Comparison of ENCODE assay signal across 25 cellular contexts in the genomic region with DNA sequence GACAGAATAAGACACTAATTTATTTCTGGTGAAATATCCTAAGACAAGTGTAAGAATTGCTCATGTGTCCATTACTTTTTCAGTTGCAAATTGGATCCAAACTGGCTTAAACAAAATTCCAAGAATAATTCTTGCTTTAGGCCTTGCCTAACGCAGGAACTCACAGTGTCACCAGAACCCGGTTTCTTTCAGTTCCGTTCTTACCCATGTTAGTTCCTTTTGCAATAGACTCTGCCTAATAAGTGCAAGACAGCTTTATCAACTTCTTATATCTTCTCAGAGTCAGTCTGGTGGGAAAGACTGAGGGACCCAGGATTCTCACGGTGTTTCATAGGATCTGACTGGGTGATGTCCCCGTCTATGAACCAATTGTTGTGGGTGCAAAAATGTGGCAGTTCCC.
"Had no signal": no experiment of that assay in that cellular context is flagged by ENCODE, and none has a peak within 500 bp of the region (broad histone marks: within the 10 kb centered on the region; RNA-seq: fewer than 3 reads in every experiment).

No MANE protein-coding gene starts in this region.

- H3K27ac Mint-ChIP-seq: activated naive CD4-positive, alpha-beta T cell treated with anti-CD3 and anti-CD28 coated beads for 36 hours; activated naive CD8-positive, alpha-beta T cell treated with anti-CD3 and anti-CD28 coated beads, Interleukin-2, amount 10 ng/mL, durations not matched to agents 7 days and 5 days; neural progenitor cell; progenitor cell of endocrine pancreas had no signal

- H3K27me3 Mint-ChIP-seq: effector memory CD8-positive, alpha-beta T cell; naive thymus-derived CD8-positive, alpha-beta T cell; progenitor cell of endocrine pancreas had no signal

- H3K9me3 Mint-ChIP-seq: activated naive CD4-positive, alpha-beta T cell treated with anti-CD3 and anti-CD28 coated beads for 36 hours; activated naive CD8-positive, alpha-beta T cell treated with anti-CD3 and anti-CD28 coated beads, Interleukin-2, amount 10 ng/mL, durations not matched to agents 7 days and 5 days; effector memory CD8-positive, alpha-beta T cell; naive thymus-derived CD8-positive, alpha-beta T cell; neural progenitor cell had no signal

- H2AFZ ChIP-seq: hepatocyte, neural progenitor cell had no signal

- H3K27ac ChIP-seq: brain microvascular endothelial cell, coronary artery, gastroesophageal sphincter, hepatocyte, left ventricle myocardium inferior, neural progenitor cell, right lobe of liver, testis, transverse colon, VCaP had no signal

- ATAC-seq: effector memory CD8-positive, alpha-beta T cell; gastroesophageal sphincter; naive thymus-derived CD8-positive, alpha-beta T cell; stimulated activated naive CD8-positive, alpha-beta T cell treated with anti-CD3 and anti-CD28 coated beads, Interleukin-15, Interleukin-2, amounts not matched to agents 100 U/mL and 50 U/mL, for 24 hours had no signal

- DNase-seq: activated CD4-positive, alpha-beta T cell treated with anti-CD3 and anti-CD28 coated beads for 48 hours; activated CD4-positive, alpha-beta T cell treated with anti-CD3 and anti-CD28 coated beads, Interleukin-2, amount 50 U/mL, for 48 hours; activated CD8-positive, alpha-beta memory T cell treated with anti-CD3 and anti-CD28 coated beads for 24 hours; activated effector memory CD4-positive, alpha-beta T cell treated with Interleukin-2 at 50 U/mL for 16 hours; activated naive CD4-positive, alpha-beta T cell treated with anti-CD3 and anti-CD28 coated beads for 36 hours; activated naive CD8-positive, alpha-beta T cell treated with anti-CD3 and anti-CD28 coated beads, Interleukin-2, amount 10 ng/mL, durations not matched to agents 7 days and 5 days; amniotic stem cell; brain microvascular endothelial cell; effector memory CD8-positive, alpha-beta T cell; erythroblast; islet precursor cell; left ventricle myocardium inferior; mammary epithelial cell; naive thymus-derived CD8-positive, alpha-beta T cell; right lobe of liver; stimulated activated CD4-positive, alpha-beta T cell treated with anti-CD3 and anti-CD28 coated beads, Interleukin-4, amount 100 ng/mL, for 1 hour; stimulated activated naive CD8-positive, alpha-beta T cell treated with anti-CD3 and anti-CD28 coated beads, Interleukin-15, Interleukin-2, amounts not matched to agents 100 U/mL and 50 U/mL, for 24 hours; testis; transverse colon had no signal

- H3K9ac ChIP-seq: neural progenitor cell had no signal

- H3K9me3 ChIP-seq: gastroesophageal sphincter, left ventricle myocardium inferior, right lobe of liver, testis, transverse colon had no signal

- H3K4me3 ChIP-seq: coronary artery, gastroesophageal sphincter, hepatocyte, left ventricle myocardium inferior, neural progenitor cell, right lobe of liver, testis, transverse colon had no signal

- H3K27me3 ChIP-seq: brain microvascular endothelial cell, gastroesophageal sphincter, hepatocyte, neural progenitor cell, right lobe of liver, testis, transverse colon had no signal

- H3K36me3 ChIP-seq: neural progenitor cell had no signal

- H3K4me3 Mint-ChIP-seq: activated naive CD4-positive, alpha-beta T cell treated with anti-CD3 and anti-CD28 coated beads for 36 hours; activated naive CD8-positive, alpha-beta T cell treated with anti-CD3 and anti-CD28 coated beads, Interleukin-2, amount 10 ng/mL, durations not matched to agents 7 days and 5 days; effector memory CD8-positive, alpha-beta T cell; naive thymus-derived CD8-positive, alpha-beta T cell; neural progenitor cell had no signal

- H3K4me1 ChIP-seq: gastroesophageal sphincter, left ventricle myocardium inferior, neural progenitor cell, right lobe of liver, testis, transverse colon had no signal

- H3K4me2 ChIP-seq: hepatocyte, neural progenitor cell had no signal
